Comparison of ENCODE assay signal across 8 cellular contexts in genomic region chr16:85316321-85316919, GRCh38.
DNase-seq lines count a peak whose midpoint lies in the region; ATAC-seq and TF ChIP-seq lines count a peak whose summit lies in the region.

No MANE protein-coding gene starts in this region.

- H3K4me3 ChIP-seq in SK-N-SH (ENCODE audit: low read depth in 2 of 2, low read length in 1 of 2) = peak overlapping the region in 1 of 2 experiments; percentile 33; a peak in 1 of 4 replicates

- no peak overlapping the region for H2AFZ ChIP-seq in SK-N-SH (ENCODE audit: low read depth)

- no peaks in the 10 kb centered on the region for H3K9me2 ChIP-seq in SK-N-SH

- no peak overlapping the region for H3K4me3 Mint-ChIP-seq in MCF 10A (ENCODE audit: unreplicated experiment)

- H3K36me3 ChIP-seq in SK-N-SH (replicated peaks in 1 of 2; ENCODE audit: control insufficient read depth in 1 of 2, insufficient read depth in 2 of 2, low read length in 1 of 2) = no peaks in the 10 kb centered on the region

- no peak overlapping the region for H3K9ac ChIP-seq in SK-N-SH

- H3K27ac ChIP-seq in SK-N-SH (ENCODE audit: low read depth in 2 of 2, low read length in 1 of 2) = peak overlapping the region in 1 of 2 experiments; percentile 67; a peak in 2 of 4 replicates

- no peaks in the 10 kb centered on the region; the same call in 1 of the 2 replicates for H3K79me2 ChIP-seq in SK-N-SH (ENCODE audit: insufficient read depth)

- H3K27me3 ChIP-seq in SK-N-SH (ENCODE audit: insufficient read depth) = no peaks in the 10 kb centered on the region

- TF ChIP-seq CTCF in SK-N-SH (IDR thresholded peaks at IDR 0.05) (peak; percentile 89), MCF 10A (IDR thresholded peaks at IDR 0.05; ENCODE audit: unreplicated experiment) (peak; percentile 84)

- peak; percentile 85 for TF ChIP-seq RAD21 in SK-N-SH (IDR thresholded peaks at IDR 0.05; ENCODE audit: low read length)

- no peak overlapping the region for H3K27ac Mint-ChIP-seq in MCF 10A (ENCODE audit: low read depth, unreplicated experiment)

- H3K36me3 Mint-ChIP-seq in MCF 10A (ENCODE audit: insufficient read depth, unreplicated experiment) = no peaks in the 10 kb centered on the region

- no peaks in the 10 kb centered on the region for H3K27me3 Mint-ChIP-seq in MCF 10A (ENCODE audit: insufficient read depth, unreplicated experiment)

- in situ Hi-C loops in KBM-7 (cut with MboI; ENCODE audit: low pct_unique_long_range_greater_than_20kb, low sequenced_read_pairs) = no loop called here

- peaks cover 9% of the 10 kb centered on the region for H3K4me1 Mint-ChIP-seq in MCF 10A (ENCODE audit: insufficient read depth, unreplicated experiment)

- no peak for ATAC-seq in HG02759 (IDR thresholded peaks at IDR 0.05; ENCODE audit: unreplicated experiment)

- DNase-seq in EL (peak; percentile 49), KBM-7 (peak; percentile 84), SK-N-SH (peak; percentile 93), MCF 10A (ENCODE audit: unreplicated experiment) (peak; percentile 54), kidney glomerular epithelial cell (lab: John Stamatoyannopoulos, UW) (peak; percentile 27), dedifferentiated amniotic fluid mesenchymal stem cell (ENCODE audit: extremely low spot score) (no peak)
- DNase-seq in stimulated activated CD8-positive, alpha-beta memory T cell treated with anti-CD3 and anti-CD28 coated beads, Interleukin-7, amount 100 ng/mL, for 48 hours (ENCODE audit: extremely low read depth in 1 of 2, low read depth in 1 of 2) = peak; percentile 13 to 21

- no peak overlapping the region for H3K4me2 ChIP-seq in SK-N-SH

- no peaks in the 10 kb centered on the region for H3F3A ChIP-seq in SK-N-SH (replicated peaks; ENCODE audit: insufficient read depth)

- CTCF ChIA-PET in SK-N-SH (lab: Yijun Ruan, JAX) = interaction anchor here (0.8 to 2.2 kb wide), 7 partner anchors 20 to 247 kb away, joined by 3 to 8 read pairs (median 3); no protein-coding TSS in a partner anchor
- CTCF ChIA-PET in MCF 10A (lab: Yijun Ruan, JAX) = no interaction called here

- POLR2A ChIA-PET in SK-N-SH (lab: Yijun Ruan, JAX) = no interaction called here
- POLR2A ChIA-PET in MCF 10A (lab: Yijun Ruan, JAX) = no interaction called here

- 67% methylated on average over 9 of the region's 19 CpGs for WGBS in SK-N-SH (ENCODE audit: low lambda C conversion rate)

- BruUV-seq in MCF 10A (replicated peaks; lab: Mats Ljungman, UMichigan) = no TSS peak

- peaks cover 0 to 66% of the 10 kb centered on the region in 2 experiments; a peak in 1 of 4 replicates for H3K4me1 ChIP-seq in SK-N-SH (ENCODE audit: control insufficient read depth in 1 of 2, insufficient read depth in 2 of 2, low read depth in 1 of 2, low read length in 1 of 2)

- peaks cover 9% of the 10 kb centered on the region; the same call in 1 of the 2 replicates for H4K20me1 ChIP-seq in SK-N-SH (ENCODE audit: insufficient read depth)

- intact Hi-C loops in MCF 10A (cut with micrococcal nuclease) = loop anchor here (2.0 kb wide), 1 partner anchor 112 kb away; no protein-coding TSS in a partner anchor

- H3K9me3 Mint-ChIP-seq in MCF 10A (ENCODE audit: unreplicated experiment) = no peaks in the 10 kb centered on the region

- no peak for TF ChIP-seq EP300 in SK-N-SH (IDR thresholded peaks at IDR 0.05; ENCODE audit: borderline replicate concordance in 1 of 2, low read depth in 1 of 2, low read length in 1 of 2)

- no peaks in the 10 kb centered on the region for H3K9me3 ChIP-seq in SK-N-SH

TF ChIP-seq in SK-N-SH, 30 proteins besides CTCF, POLR2A, EP300 and RAD21:
- TF ChIP-seq RCOR1 (IDR thresholded peaks at IDR 0.05; ENCODE audit: low read length) (0 out of 2 replicates have a peak, but pooled peaks have one; percentile 17), MXI1 (IDR thresholded peaks at IDR 0.05; ENCODE audit: low read depth, low read length) (peak; percentile 39; the same call in 1 of the 2 replicates), CHD2 (IDR thresholded peaks at IDR 0.05; ENCODE audit: low read length, partially characterized antibody) (no peak), SMC3 (IDR thresholded peaks at IDR 0.05; ENCODE audit: low read depth, low read length) (peak; percentile 66)
